ENCODE assay signal across 1 cellular context in genomic region chr15:92907880-92908279, GRCh38.
TF ChIP-seq lines count a peak whose summit lies in the region.

No MANE protein-coding gene starts in this region.

TF ChIP-seq in K562, 482 proteins besides CTCF, POLR2A, EP300 and RAD21 (continued from another document):
- TF ChIP-seq ZBTB8A (IDR thresholded peaks at IDR 0.05; ENCODE audit: partially characterized antibody): no peak
- peak in 1 of 2 experiments; percentile 74; a peak in 2 of 4 replicates for TF ChIP-seq RCOR1 (IDR thresholded peaks at IDR 0.05; ENCODE audit: borderline replicate concordance in 1 of 2, low read depth in 2 of 2, low read length in 2 of 2)
- TF ChIP-seq MBD2 (IDR thresholded peaks at IDR 0.05; ENCODE audit: borderline replicate concordance, low read depth): no peak
- no peak for TF ChIP-seq SNAPC5 (CRISPR knock-in tag; IDR thresholded peaks at IDR 0.05)
- TF ChIP-seq RBFOX2 (IDR thresholded peaks at IDR 0.05; ENCODE audit: low read depth, low read length): 0 out of 2 replicates have a peak, but pooled peaks have one; percentile 22
- no peak for TF ChIP-seq SETDB1 (IDR thresholded peaks at IDR 0.05; ENCODE audit: low read length)
- peak; percentile 65 to 66; a peak in 2 of 4 replicates for TF ChIP-seq KDM1A (IDR thresholded peaks at IDR 0.05)
- no peak for TF ChIP-seq ELK3 (CRISPR knock-in tag; IDR thresholded peaks at IDR 0.05)
- no peak for TF ChIP-seq ZBTB49 (CRISPR knock-in tag; IDR thresholded peaks at IDR 0.05; ENCODE audit: borderline replicate concordance)
- TF ChIP-seq CBFA2T3 (IDR thresholded peaks at IDR 0.05): peak; percentile 37; the same call in 1 of the 2 replicates
- TF ChIP-seq CHD4 (IDR thresholded peaks at IDR 0.05; ENCODE audit: insufficient read depth, insufficient replicate concordance, low read depth, low read length, poor library complexity, severe bottlenecking): no peak
- TF ChIP-seq SRSF9 (IDR thresholded peaks at IDR 0.05; ENCODE audit: borderline replicate concordance, low read depth, low read length): no peak
TF ChIP-seq in K562: peak in this region for 6.
